In genomic region chr19:57947088-57947418, GRCh38 we compare ENCODE assay signal across 8 cellular contexts. TPM values are rescaled to one million over a fixed set of nuclear protein-coding genes. Genes with fewer than 3 reads are reported as not detected.
DNase-seq lines count a peak whose midpoint lies in the region; ATAC-seq lines count a peak whose summit lies in the region.

No MANE protein-coding gene starts in this region.

- ATAC-seq in stimulated activated naive B cell treated with anti-CD40 and anti-IgM and Interleukin-4, amounts not matched to agents 10 μg/mL and 1 μg/mL and 100 μg/mL, for 72 hours (replicated peaks), result peak; percentile 0 to 16

- no peaks in the 10 kb centered on the region for H3K27me3 Mint-ChIP-seq in T-helper 2 cell treated with Interferon-gamma antibody and Interleukin-4, amounts not matched to agents 5 μg/mL and 100 μg/mL, for 36 hours (ENCODE audit: low read depth)
- no peaks in the 10 kb centered on the region for H3K27me3 Mint-ChIP-seq in activated T-helper 1 cell treated with anti-CD3 and anti-CD28 coated beads, Interleukin-12 subunit alpha, Interleukin-12 subunit beta, Interleukin-2, Interleukin-4 antibody, amounts not matched to agents 30 ng/mL and 10 ng/mL and 1 ng/mL, durations not matched to agents 14 hours and 24 hours and 36 hours (ENCODE audit: insufficient read depth)
- H3K27me3 Mint-ChIP-seq in stimulated activated naive B cell treated with anti-CD40 and anti-IgM and Interleukin-4, amounts not matched to agents 10 μg/mL and 1 μg/mL and 100 μg/mL, for 72 hours, result no peaks in the 10 kb centered on the region

- peaks cover 14% of the 10 kb centered on the region for H3K36me3 ChIP-seq in iPS-15b (ENCODE audit: control insufficient read depth, insufficient read depth, low read length)

- H3K4me1 ChIP-seq in iPS-15b (ENCODE audit: control insufficient read depth, insufficient read depth, low read length), result no peaks in the 10 kb centered on the region

- H3K27ac Mint-ChIP-seq in T-helper 2 cell treated with Interferon-gamma antibody and Interleukin-4, amounts not matched to agents 5 μg/mL and 100 μg/mL, for 36 hours, result peak overlapping the region; percentile 92
- no peak overlapping the region for H3K27ac Mint-ChIP-seq in activated T-helper 1 cell treated with anti-CD3 and anti-CD28 coated beads, Interleukin-12 subunit alpha, Interleukin-12 subunit beta, Interleukin-2, Interleukin-4 antibody, amounts not matched to agents 30 ng/mL and 10 ng/mL and 1 ng/mL, durations not matched to agents 14 hours and 24 hours and 36 hours
- H3K27ac Mint-ChIP-seq in stimulated activated naive B cell treated with anti-CD40 and anti-IgM and Interleukin-4, amounts not matched to agents 10 μg/mL and 1 μg/mL and 100 μg/mL, for 72 hours, result peak overlapping the region; percentile 94

- no peak for DNase-seq in T-helper 2 cell treated with Interferon-gamma antibody and Interleukin-4, amounts not matched to agents 5 μg/mL and 100 μg/mL, for 36 hours (ENCODE audit: low spot score)
- DNase-seq in T-helper 2 cell (no peak), iPS-NIHi7 (ENCODE audit: extremely low spot score) (no peak), GF-D8 (lab: John Stamatoyannopoulos, UW) (no peak), CD1c-positive myeloid dendritic cell (ENCODE audit: extremely low spot score) (no peak)
- no peak for DNase-seq in activated T-helper 1 cell treated with anti-CD3 and anti-CD28 coated beads, Interleukin-12 subunit alpha, Interleukin-12 subunit beta, Interleukin-2, Interleukin-4 antibody, amounts not matched to agents 30 ng/mL and 10 ng/mL and 1 ng/mL, durations not matched to agents 14 hours and 24 hours and 36 hours (ENCODE audit: low spot score)
- no peak for DNase-seq in stimulated activated naive B cell treated with anti-CD40 and anti-IgM and Interleukin-4, amounts not matched to agents 10 μg/mL and 1 μg/mL and 100 μg/mL, for 72 hours

- intact Hi-C loops in activated T-helper 1 cell treated with anti-CD3 and anti-CD28 coated beads, Interleukin-12 subunit alpha, Interleukin-12 subunit beta, Interleukin-2, Interleukin-4 antibody, amounts not matched to agents 30 ng/mL and 10 ng/mL and 1 ng/mL, durations not matched to agents 14 hours and 24 hours and 36 hours (cut with micrococcal nuclease), result loop anchor here (1.0 kb wide), 3 partner anchors 31 to 368 kb away; partner anchors contain the start of genes ZNF417 and ZNF606

- peaks cover 43% of the 10 kb centered on the region for H3K36me3 Mint-ChIP-seq in T-helper 2 cell treated with Interferon-gamma antibody and Interleukin-4, amounts not matched to agents 5 μg/mL and 100 μg/mL, for 36 hours (ENCODE audit: low read depth)
- H3K36me3 Mint-ChIP-seq in activated T-helper 1 cell treated with anti-CD3 and anti-CD28 coated beads, Interleukin-12 subunit alpha, Interleukin-12 subunit beta, Interleukin-2, Interleukin-4 antibody, amounts not matched to agents 30 ng/mL and 10 ng/mL and 1 ng/mL, durations not matched to agents 14 hours and 24 hours and 36 hours (ENCODE audit: low read depth), result peaks cover 38% of the 10 kb centered on the region
- H3K36me3 Mint-ChIP-seq in stimulated activated naive B cell treated with anti-CD40 and anti-IgM and Interleukin-4, amounts not matched to agents 10 μg/mL and 1 μg/mL and 100 μg/mL, for 72 hours, result peaks cover 37 to 45% of the 10 kb centered on the region in 2 donors

- H3K9ac ChIP-seq in iPS-15b (ENCODE audit: low read depth, low read length), result peak overlapping the region; percentile 76

- peaks cover 57% of the 10 kb centered on the region for H3K9me3 Mint-ChIP-seq in T-helper 2 cell treated with Interferon-gamma antibody and Interleukin-4, amounts not matched to agents 5 μg/mL and 100 μg/mL, for 36 hours
- H3K9me3 Mint-ChIP-seq in activated T-helper 1 cell treated with anti-CD3 and anti-CD28 coated beads, Interleukin-12 subunit alpha, Interleukin-12 subunit beta, Interleukin-2, Interleukin-4 antibody, amounts not matched to agents 30 ng/mL and 10 ng/mL and 1 ng/mL, durations not matched to agents 14 hours and 24 hours and 36 hours, result peaks cover 61% of the 10 kb centered on the region
- peaks cover 28 to 38% of the 10 kb centered on the region in 2 donors for H3K9me3 Mint-ChIP-seq in stimulated activated naive B cell treated with anti-CD40 and anti-IgM and Interleukin-4, amounts not matched to agents 10 μg/mL and 1 μg/mL and 100 μg/mL, for 72 hours

- H3K4me1 Mint-ChIP-seq in T-helper 2 cell treated with Interferon-gamma antibody and Interleukin-4, amounts not matched to agents 5 μg/mL and 100 μg/mL, for 36 hours (ENCODE audit: low read depth), result peaks cover 9% of the 10 kb centered on the region
- H3K4me1 Mint-ChIP-seq in activated T-helper 1 cell treated with anti-CD3 and anti-CD28 coated beads, Interleukin-12 subunit alpha, Interleukin-12 subunit beta, Interleukin-2, Interleukin-4 antibody, amounts not matched to agents 30 ng/mL and 10 ng/mL and 1 ng/mL, durations not matched to agents 14 hours and 24 hours and 36 hours (ENCODE audit: low read depth), result peaks cover 12% of the 10 kb centered on the region
- peaks cover 27 to 41% of the 10 kb centered on the region in 2 donors for H3K4me1 Mint-ChIP-seq in stimulated activated naive B cell treated with anti-CD40 and anti-IgM and Interleukin-4, amounts not matched to agents 10 μg/mL and 1 μg/mL and 100 μg/mL, for 72 hours

- H3K4me3 Mint-ChIP-seq in T-helper 2 cell treated with Interferon-gamma antibody and Interleukin-4, amounts not matched to agents 5 μg/mL and 100 μg/mL, for 36 hours, result peak overlapping the region; percentile 94
- H3K4me3 Mint-ChIP-seq in activated T-helper 1 cell treated with anti-CD3 and anti-CD28 coated beads, Interleukin-12 subunit alpha, Interleukin-12 subunit beta, Interleukin-2, Interleukin-4 antibody, amounts not matched to agents 30 ng/mL and 10 ng/mL and 1 ng/mL, durations not matched to agents 14 hours and 24 hours and 36 hours, result peak overlapping the region; percentile 94
- H3K4me3 Mint-ChIP-seq in stimulated activated naive B cell treated with anti-CD40 and anti-IgM and Interleukin-4, amounts not matched to agents 10 μg/mL and 1 μg/mL and 100 μg/mL, for 72 hours, result peak overlapping the region; percentile 95 to 98

- no peaks in the 10 kb centered on the region for H3K27me3 ChIP-seq in iPS-15b (ENCODE audit: control insufficient read depth, insufficient read depth, low read length)

- H3K4me3 ChIP-seq in iPS-15b (ENCODE audit: low read depth, low read length), result peak overlapping the region; percentile 96

- H3K9me3 ChIP-seq in iPS-15b (ENCODE audit: control insufficient read depth, insufficient read depth, low read length), result no peaks in the 10 kb centered on the region

RNA-seq across cellular contexts. Expression of gene ZNF256, which starts 0.5 kb away (rescaled TPM):
- total RNA-seq in activated T-helper 1 cell treated with anti-CD3 and anti-CD28 coated beads, Interleukin-12 subunit alpha, Interleukin-12 subunit beta, Interleukin-2, Interleukin-4 antibody, amounts not matched to agents 30 ng/mL and 10 ng/mL and 1 ng/mL, durations not matched to agents 14 hours and 24 hours and 36 hours, result 2.5 and 3.4 TPM in 2 replicates

RNA-seq across cellular contexts. Expression of gene ZNF418, which starts 11.9 kb away (rescaled TPM):
- total RNA-seq in activated T-helper 1 cell treated with anti-CD3 and anti-CD28 coated beads, Interleukin-12 subunit alpha, Interleukin-12 subunit beta, Interleukin-2, Interleukin-4 antibody, amounts not matched to agents 30 ng/mL and 10 ng/mL and 1 ng/mL, durations not matched to agents 14 hours and 24 hours and 36 hours, result 0.70 and 3.6 TPM in 2 replicates

RNA-seq across cellular contexts. Expression of gene C19orf18, which starts 27.3 kb away (rescaled TPM):
- not detected in 2 replicates for total RNA-seq in activated T-helper 1 cell treated with anti-CD3 and anti-CD28 coated beads, Interleukin-12 subunit alpha, Interleukin-12 subunit beta, Interleukin-2, Interleukin-4 antibody, amounts not matched to agents 30 ng/mL and 10 ng/mL and 1 ng/mL, durations not matched to agents 14 hours and 24 hours and 36 hours

RNA-seq across cellular contexts. Expression of gene ZNF417, which starts 30.7 kb away (rescaled TPM):
- total RNA-seq in activated T-helper 1 cell treated with anti-CD3 and anti-CD28 coated beads, Interleukin-12 subunit alpha, Interleukin-12 subunit beta, Interleukin-2, Interleukin-4 antibody, amounts not matched to agents 30 ng/mL and 10 ng/mL and 1 ng/mL, durations not matched to agents 14 hours and 24 hours and 36 hours, result 10.9 and 11.6 TPM in 2 replicates

RNA-seq across cellular contexts. Expression of gene ZNF606, which starts 55.6 kb away (rescaled TPM):
- total RNA-seq in activated T-helper 1 cell treated with anti-CD3 and anti-CD28 coated beads, Interleukin-12 subunit alpha, Interleukin-12 subunit beta, Interleukin-2, Interleukin-4 antibody, amounts not matched to agents 30 ng/mL and 10 ng/mL and 1 ng/mL, durations not matched to agents 14 hours and 24 hours and 36 hours, result 6.3 and 6.4 TPM in 2 replicates
